ENCODE assay signal across 2 cellular contexts in the genomic region with DNA sequence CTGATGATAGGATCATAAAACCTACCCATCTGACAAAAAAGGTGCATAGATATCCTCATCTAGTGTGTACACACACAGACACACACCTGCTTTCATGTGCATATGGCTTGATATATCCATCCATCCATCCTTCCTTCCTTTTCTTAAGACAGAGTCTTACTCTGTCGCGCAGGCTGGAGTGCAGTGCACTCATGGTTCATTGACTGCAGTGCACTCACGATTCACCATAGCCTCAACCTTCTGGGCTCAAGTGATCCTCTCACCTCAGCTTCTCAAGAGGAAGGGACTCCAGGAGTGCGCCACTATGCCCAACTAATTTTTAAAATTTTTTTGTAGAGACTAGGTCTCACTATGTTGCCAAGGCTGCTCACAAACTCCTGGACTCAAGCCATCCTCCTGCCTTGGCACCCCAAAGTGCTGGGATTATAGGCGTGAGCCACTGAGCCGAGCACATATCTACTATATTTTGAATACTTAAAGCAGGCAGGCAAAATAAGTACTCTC.
A peak's percentile ranks its signal among the peaks of the same experiment; 100 is the strongest.
TF ChIP-seq lines count a peak whose summit lies in the region.

No MANE protein-coding gene starts in this region.

TF ChIP-seq in GM12891, 5 proteins besides CTCF, POLR2A, EP300 and RAD21:
- TF ChIP-seq POLR2AphosphoS5 (IDR thresholded peaks at IDR 0.05; ENCODE audit: low read depth, low read length) (0 out of 2 replicates have a peak, but pooled peaks have one; percentile 20), POU2F2 (IDR thresholded peaks at IDR 0.05; ENCODE audit: low read depth, low read length) (no peak)

TF ChIP-seq in K562, 482 proteins besides CTCF, POLR2A, EP300 and RAD21:
- TF ChIP-seq ZNF644 (tag; IDR thresholded peaks at IDR 0.05; ENCODE audit: low read depth) (0 out of 2 replicates have a peak, but pooled peaks have one; percentile 6), EHMT2 (IDR thresholded peaks at IDR 0.05) (0 out of 2 replicates have a peak, but pooled peaks have one; percentile 47), MIER1 (IDR thresholded peaks at IDR 0.05; ENCODE audit: low read depth) (no peak), NRF1 (conservative IDR thresholded peaks at IDR 0.05 in 1 of 2, IDR thresholded peaks at IDR 0.05 in 1 of 2) (0 out of 4 replicates have a peak, but pooled peaks have one; percentile 13 to 15), PTTG1 (tag; IDR thresholded peaks at IDR 0.05; ENCODE audit: low read depth) (no peak), ETV5 (CRISPR knock-in tag; IDR thresholded peaks at IDR 0.05; ENCODE audit: low read depth) (no peak), FOSL1 (tag; conservative IDR thresholded peaks at IDR 0.05) (0 out of 2 replicates have a peak, but pooled peaks have one; percentile 0), ZNF717 (CRISPR knock-in tag; IDR thresholded peaks at IDR 0.05) (no peak)
- TF ChIP-seq, protein P1, sequence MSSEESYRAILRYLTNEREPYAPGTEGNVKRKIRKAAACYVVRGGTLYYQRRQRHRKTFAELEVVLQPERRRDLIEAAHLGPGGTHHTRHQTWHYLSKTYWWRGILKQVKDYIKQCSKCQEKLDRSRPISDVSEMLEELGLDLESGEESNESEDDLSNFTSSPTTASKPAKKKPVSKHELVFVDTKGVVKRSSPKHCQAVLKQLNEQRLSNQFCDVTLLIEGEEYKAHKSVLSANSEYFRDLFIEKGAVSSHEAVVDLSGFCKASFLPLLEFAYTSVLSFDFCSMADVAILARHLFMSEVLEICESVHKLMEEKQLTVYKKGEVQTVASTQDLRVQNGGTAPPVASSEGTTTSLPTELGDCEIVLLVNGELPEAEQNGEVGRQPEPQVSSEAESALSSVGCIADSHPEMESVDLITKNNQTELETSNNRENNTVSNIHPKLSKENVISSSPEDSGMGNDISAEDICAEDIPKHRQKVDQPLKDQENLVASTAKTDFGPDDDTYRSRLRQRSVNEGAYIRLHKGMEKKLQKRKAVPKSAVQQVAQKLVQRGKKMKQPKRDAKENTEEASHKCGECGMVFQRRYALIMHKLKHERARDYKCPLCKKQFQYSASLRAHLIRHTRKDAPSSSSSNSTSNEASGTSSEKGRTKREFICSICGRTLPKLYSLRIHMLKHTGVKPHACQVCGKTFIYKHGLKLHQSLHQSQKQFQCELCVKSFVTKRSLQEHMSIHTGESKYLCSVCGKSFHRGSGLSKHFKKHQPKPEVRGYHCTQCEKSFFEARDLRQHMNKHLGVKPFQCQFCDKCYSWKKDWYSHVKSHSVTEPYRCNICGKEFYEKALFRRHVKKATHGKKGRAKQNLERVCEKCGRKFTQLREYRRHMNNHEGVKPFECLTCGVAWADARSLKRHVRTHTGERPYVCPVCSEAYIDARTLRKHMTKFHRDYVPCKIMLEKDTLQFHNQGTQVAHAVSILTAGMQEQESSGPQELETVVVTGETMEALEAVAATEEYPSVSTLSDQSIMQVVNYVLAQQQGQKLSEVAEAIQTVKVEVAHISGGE (CRISPR knock-in tag; IDR thresholded peaks at IDR 0.05): 0 out of 6 replicates have a peak, but pooled peaks of 1 of the 3 experiments have one; percentile 19
